ENCODE assay signal across 10 cellular contexts in genomic region chr6:151044465-151045441, GRCh38.
A peak's percentile ranks its signal among the peaks of the same experiment; 100 is the strongest.
DNase-seq lines count a peak whose midpoint lies in the region; ATAC-seq and TF ChIP-seq lines count a peak whose summit lies in the region.
"Had no signal": no experiment of that assay in that cellular context is flagged by ENCODE, and none has a peak within 500 bp of the region (broad histone marks: within the 10 kb centered on the region; RNA-seq: fewer than 3 reads in every experiment).

No MANE protein-coding gene starts in this region.

- DNase-seq in COLO668 (lab: John Stamatoyannopoulos, UW; ENCODE audit: unreplicated experiment) = peak; percentile 78
- peak; percentile 33 for DNase-seq in NCI-H226
- peak; percentile 59 for DNase-seq in endodermal cell
- no peak for DNase-seq in activated CD4-positive, alpha-beta memory T cell treated with anti-CD3 and anti-CD28 coated beads for 36 hours
- DNase-seq: activated T-cell treated with anti-CD3 and anti-CD28 coated beads, Interleukin-2, amount 50 U/mL, for 72 hours; stimulated activated naive CD8-positive, alpha-beta T cell treated with anti-CD3 and anti-CD28 coated beads, Interleukin-15, amount 100 ng/mL, for 72 hours had no signal

- ATAC-seq in GM18870 (IDR thresholded peaks at IDR 0.05; ENCODE audit: unreplicated experiment) = no peak
- ATAC-seq in activated CD4-positive, CD25-positive, alpha-beta regulatory T cell treated with anti-CD3 and anti-CD28 coated beads, Interleukin-2, amount 50 U/mL, for 24 hours = no peak
- ATAC-seq in HG02852 (IDR thresholded peaks at IDR 0.05; ENCODE audit: unreplicated experiment) = no peak
- ATAC-seq: activated T-cell treated with anti-CD3 and anti-CD28 coated beads, Interleukin-2, amount 50 U/mL, for 72 hours; stimulated activated naive CD8-positive, alpha-beta T cell treated with anti-CD3 and anti-CD28 coated beads, Interleukin-15, amount 100 ng/mL, for 72 hours had no signal

- intact Hi-C loops in activated CD4-positive, alpha-beta memory T cell treated with anti-CD3 and anti-CD28 coated beads for 36 hours (cut with micrococcal nuclease) = no loop called here

- H3K27ac ChIP-seq in endodermal cell (ENCODE audit: low read depth, low read length) = peak overlapping the region; percentile 57
- peak overlapping the region; percentile 75 for H3K27ac ChIP-seq in muscle layer of duodenum (ENCODE audit: low read length)

- peak overlapping the region; percentile 27 for H3K27ac Mint-ChIP-seq in endodermal cell
- no peak overlapping the region for H3K27ac Mint-ChIP-seq in activated CD4-positive, alpha-beta memory T cell treated with anti-CD3 and anti-CD28 coated beads for 36 hours
- H3K27ac Mint-ChIP-seq: activated T-cell treated with anti-CD3 and anti-CD28 coated beads, Interleukin-2, amount 50 U/mL, for 72 hours had no signal

- H3K27me3 ChIP-seq in endodermal cell (ENCODE audit: control insufficient read depth, insufficient read depth, low read length, poor library complexity, severe bottlenecking) (no peaks in the 10 kb centered on the region), muscle layer of duodenum (ENCODE audit: low read depth, low read length) (no peaks in the 10 kb centered on the region)

- H3K9ac ChIP-seq in endodermal cell (ENCODE audit: extremely low read depth, low read length, poor library complexity, severe bottlenecking) = no peak overlapping the region

- 53 to 76% methylated on average over 15 to 26 of the region's 26 CpGs for WGBS in endodermal cell (ENCODE audit: insufficient coverage in 1 of 2, insufficient read length in 1 of 2), 2 experiments

- peaks cover 14% of the 10 kb centered on the region for H3K4me1 Mint-ChIP-seq in endodermal cell
- H3K4me1 Mint-ChIP-seq in activated CD4-positive, alpha-beta memory T cell treated with anti-CD3 and anti-CD28 coated beads for 36 hours (ENCODE audit: low read depth) = no peaks in the 10 kb centered on the region

- H3K9me3 Mint-ChIP-seq in endodermal cell = peaks cover 2% of the 10 kb centered on the region
- peaks cover 16% of the 10 kb centered on the region for H3K9me3 Mint-ChIP-seq in activated CD4-positive, alpha-beta memory T cell treated with anti-CD3 and anti-CD28 coated beads for 36 hours

- H3K36me3 Mint-ChIP-seq in endodermal cell (ENCODE audit: low read depth) = peaks cover 45% of the 10 kb centered on the region
- H3K36me3 Mint-ChIP-seq in activated CD4-positive, alpha-beta memory T cell treated with anti-CD3 and anti-CD28 coated beads for 36 hours = peaks cover 58% of the 10 kb centered on the region

- H3K9me3 ChIP-seq in endodermal cell (ENCODE audit: control insufficient read depth, low read length) = no peaks in the 10 kb centered on the region
- H3K9me3 ChIP-seq in muscle layer of duodenum (ENCODE audit: control insufficient read depth in 1 of 2, low read length in 2 of 2) = no peaks in the 10 kb centered on the region

- H3K4me3 ChIP-seq in endodermal cell (ENCODE audit: low read length) (no peak overlapping the region), muscle layer of duodenum (ENCODE audit: low read depth in 1 of 2, low read length in 2 of 2) (no peak overlapping the region)

- TF ChIP-seq CTCF in endodermal cell (conservative IDR thresholded peaks at IDR 0.05) = no peak

- no peak overlapping the region for H3K4me3 Mint-ChIP-seq in endodermal cell
- H3K4me3 Mint-ChIP-seq in activated CD4-positive, alpha-beta memory T cell treated with anti-CD3 and anti-CD28 coated beads for 36 hours = no peak overlapping the region
- H3K4me3 Mint-ChIP-seq: activated T-cell treated with anti-CD3 and anti-CD28 coated beads, Interleukin-2, amount 50 U/mL, for 72 hours; stimulated activated naive CD8-positive, alpha-beta T cell treated with anti-CD3 and anti-CD28 coated beads, Interleukin-15, amount 100 ng/mL, for 72 hours had no signal

- H3K36me3 ChIP-seq in endodermal cell (ENCODE audit: control insufficient read depth, insufficient read depth, low read length) (peaks cover 24% of the 10 kb centered on the region), muscle layer of duodenum (ENCODE audit: control insufficient read depth in 1 of 2, insufficient read depth in 2 of 2, low read length in 2 of 2) (no peaks in the 10 kb centered on the region)

- CTCF ChIA-PET in activated CD4-positive, alpha-beta memory T cell treated with anti-CD3 and anti-CD28 coated beads for 36 hours (lab: Charles Lee) = no interaction called here

- H3K27me3 Mint-ChIP-seq in endodermal cell (ENCODE audit: insufficient read depth) = no peaks in the 10 kb centered on the region
- H3K27me3 Mint-ChIP-seq in activated CD4-positive, alpha-beta memory T cell treated with anti-CD3 and anti-CD28 coated beads for 36 hours = no peaks in the 10 kb centered on the region
- H3K27me3 Mint-ChIP-seq: stimulated activated naive CD8-positive, alpha-beta T cell treated with anti-CD3 and anti-CD28 coated beads, Interleukin-15, amount 100 ng/mL, for 72 hours had no signal

- POLR2A ChIA-PET in activated CD4-positive, alpha-beta memory T cell treated with anti-CD3 and anti-CD28 coated beads for 36 hours (lab: Charles Lee) = no interaction called here

- no peaks in the 10 kb centered on the region for H3K4me1 ChIP-seq in endodermal cell (ENCODE audit: control insufficient read depth, insufficient read depth, low read length)
- H3K4me1 ChIP-seq in muscle layer of duodenum (ENCODE audit: control insufficient read depth in 1 of 2, insufficient read depth in 2 of 2, low read length in 2 of 2) = peaks cover 3 to 7% of the 10 kb centered on the region in 2 donors
